ENCODE assay signal across 23 cellular contexts in the genomic region with DNA sequence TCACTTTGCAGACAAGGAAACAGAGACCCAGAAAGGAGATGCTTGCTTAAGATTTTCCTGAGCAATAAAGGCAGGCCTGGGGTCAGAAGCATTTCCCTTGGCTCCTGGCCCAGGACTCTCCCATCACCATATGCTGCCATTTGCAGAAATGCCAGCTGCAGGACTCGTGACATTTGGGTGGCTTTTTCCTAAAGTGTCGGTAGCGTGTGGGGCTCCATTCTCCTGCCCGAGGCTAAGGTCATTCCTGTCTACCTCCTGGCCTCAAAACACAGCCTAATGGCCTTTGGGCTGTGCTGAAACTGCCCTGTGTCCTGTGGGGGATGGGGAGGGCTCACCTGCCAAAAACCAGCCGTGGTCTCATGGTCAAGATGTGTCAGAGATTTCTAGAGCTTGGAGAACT.
"Had no signal": no experiment of that assay in that cellular context is flagged by ENCODE, and none has a peak within 500 bp of the region (broad histone marks: within the 10 kb centered on the region; RNA-seq: fewer than 3 reads in every experiment).

No MANE protein-coding gene starts in this region.

- ATAC-seq: activated CD4-positive, alpha-beta T cell treated with anti-CD3 and anti-CD28 coated beads for 36 hours; activated T-helper 17 cell treated with anti-CD3 and anti-CD28 coated beads, Interleukin-2, amount 50 U/mL, for 72 hours; esophagus mucosa; naive thymus-derived CD4-positive, alpha-beta T cell; sciatic nerve; stimulated activated effector memory CD8-positive, alpha-beta T cell treated with anti-CD3 and anti-CD28 coated beads, Interleukin-12 subunit alpha, Interleukin-12 subunit beta, amount 100 ng/mL, for 72 hours had no signal

- DNase-seq: activated B cell treated with CpG ODN at 0.5 μM for 24 hours; activated CD4-positive, alpha-beta T cell treated with anti-CD3 and anti-CD28 coated beads for 36 hours; activated CD4-positive, alpha-beta T cell treated with anti-CD3 and anti-CD28 coated beads, Interleukin-2, amount 50 U/mL, for 4 hours; activated CD8-positive, alpha-beta memory T cell treated with anti-CD3 and anti-CD28 coated beads for 24 hours; activated CD8-positive, alpha-beta memory T cell treated with anti-CD3 and anti-CD28 coated beads, Interleukin-2, amount 50 U/mL, for 4 hours; activated naive CD4-positive, alpha-beta T cell treated with Interleukin-2 at 50 U/mL for 16 hours; activated naive CD8-positive, alpha-beta T cell treated with anti-CD3 and anti-CD28 coated beads for 36 hours; activated T-cell treated with anti-CD3 and anti-CD28 coated beads, Interleukin-2, amount 50 U/mL, for 24 hours; effector memory CD4-positive, alpha-beta T cell; foreskin melanocyte; immature natural killer cell; left ventricle myocardium inferior; naive thymus-derived CD4-positive, alpha-beta T cell; occipital lobe; posterior cingulate gyrus; small intestine; stimulated activated CD4-positive, alpha-beta T cell treated with anti-CD3 and anti-CD28 coated beads, Interleukin-2, amount 100 ng/mL, for 24 hours; stomach; transverse colon had no signal
